Comparison of ENCODE assay signal across 8 cellular contexts in genomic region chr16:85902366-85903155, GRCh38. TPM values are rescaled to one million over a fixed set of nuclear protein-coding genes. Genes with fewer than 3 reads are reported as not detected.
DNase-seq lines count a peak whose midpoint lies in the region; ATAC-seq lines count a peak whose summit lies in the region.

No MANE protein-coding gene starts in this region.

- peaks cover 84 to 86% of the 10 kb centered on the region in 2 donors for H3K36me3 Mint-ChIP-seq in activated naive CD4-positive, alpha-beta T cell treated with anti-CD3 and anti-CD28 coated beads, Interleukin-2, amount 50 U/mL, for 72 hours
- peaks cover 70% of the 10 kb centered on the region for H3K36me3 Mint-ChIP-seq in stimulated activated effector memory CD8-positive, alpha-beta T cell treated with anti-CD3 and anti-CD28 coated beads, Interleukin-12 subunit alpha, Interleukin-12 subunit beta, amount 100 ng/mL, for 72 hours

- H3K27ac Mint-ChIP-seq in activated naive CD4-positive, alpha-beta T cell treated with anti-CD3 and anti-CD28 coated beads, Interleukin-2, amount 50 U/mL, for 72 hours = peak overlapping the region; percentile 92 to 97
- H3K27ac Mint-ChIP-seq in stimulated activated effector memory CD8-positive, alpha-beta T cell treated with anti-CD3 and anti-CD28 coated beads, Interleukin-12 subunit alpha, Interleukin-12 subunit beta, amount 100 ng/mL, for 72 hours = peak overlapping the region; percentile 84

- peaks cover 65% of the 10 kb centered on the region for H3K4me1 Mint-ChIP-seq in stimulated activated effector memory CD8-positive, alpha-beta T cell treated with anti-CD3 and anti-CD28 coated beads, Interleukin-12 subunit alpha, Interleukin-12 subunit beta, amount 100 ng/mL, for 72 hours

- no peaks in the 10 kb centered on the region for H3K9me3 Mint-ChIP-seq in activated naive CD4-positive, alpha-beta T cell treated with anti-CD3 and anti-CD28 coated beads, Interleukin-2, amount 50 U/mL, for 72 hours
- no peaks in the 10 kb centered on the region for H3K9me3 Mint-ChIP-seq in stimulated activated effector memory CD8-positive, alpha-beta T cell treated with anti-CD3 and anti-CD28 coated beads, Interleukin-12 subunit alpha, Interleukin-12 subunit beta, amount 100 ng/mL, for 72 hours

- peak; percentile 53 for DNase-seq in ELF-1 (ENCODE audit: low read depth, low spot score)
- DNase-seq in activated naive CD4-positive, alpha-beta T cell treated with anti-CD3 and anti-CD28 coated beads, Interleukin-2, amount 50 U/mL, for 72 hours (ENCODE audit: low spot score in 2 of 2) = peak; percentile 68 to 73
- peak; percentile 30 to 53 for DNase-seq in stimulated activated effector memory CD8-positive, alpha-beta T cell treated with anti-CD3 and anti-CD28 coated beads, Interleukin-12 subunit alpha, Interleukin-12 subunit beta, amount 100 ng/mL, for 72 hours (ENCODE audit: low spot score in 2 of 2)
- no peak for DNase-seq in NCI-H1417 (lab: John Stamatoyannopoulos, UW)
- DNase-seq in DMS153 (lab: John Stamatoyannopoulos, UW) = no peak
- no peak for DNase-seq in NCI-H774 (lab: John Stamatoyannopoulos, UW)

- peak overlapping the region; percentile 68 for H3K4me3 Mint-ChIP-seq in stimulated activated effector memory CD8-positive, alpha-beta T cell treated with anti-CD3 and anti-CD28 coated beads, Interleukin-12 subunit alpha, Interleukin-12 subunit beta, amount 100 ng/mL, for 72 hours

- no peaks in the 10 kb centered on the region for H3K9me3 ChIP-seq in KOPT-K1 (ENCODE audit: insufficient read depth, low read length, poor library complexity, severe bottlenecking)

- no peaks in the 10 kb centered on the region for H3K36me3 ChIP-seq in KOPT-K1 (ENCODE audit: insufficient read depth, low read length)

- peak; percentile 66 for ATAC-seq in GM21423 (IDR thresholded peaks at IDR 0.05; ENCODE audit: unreplicated experiment)
- ATAC-seq in activated naive CD4-positive, alpha-beta T cell treated with anti-CD3 and anti-CD28 coated beads, Interleukin-2, amount 50 U/mL, for 72 hours = peak; percentile 73 to 74
- ATAC-seq in stimulated activated effector memory CD8-positive, alpha-beta T cell treated with anti-CD3 and anti-CD28 coated beads, Interleukin-12 subunit alpha, Interleukin-12 subunit beta, amount 100 ng/mL, for 72 hours = peak; percentile 75

- H3K27ac ChIP-seq in KOPT-K1 (ENCODE audit: low read depth, low read length, poor library complexity, severe bottlenecking) = peak overlapping the region; percentile 27

RNA-seq across cellular contexts. Expression of gene IRF8, which starts 3.6 kb away (rescaled TPM):
- total RNA-seq in activated naive CD4-positive, alpha-beta T cell treated with anti-CD3 and anti-CD28 coated beads, Interleukin-2, amount 50 U/mL, for 72 hours = 100 to 1,000 TPM; 150 to 184 TPM

Comparison
In these comparisons a context has a peak if more than half of its experiments do, and no peak if none do; other contexts are left out.
1. DNase-seq: peak in ELF-1 (single experiment), activated naive CD4-positive, alpha-beta T cell treated with anti-CD3 and anti-CD28 coated beads, Interleukin-2, amount 50 U/mL, for 72 hours (2 of 2) and stimulated activated effector memory CD8-positive, alpha-beta T cell treated with anti-CD3 and anti-CD28 coated beads, Interleukin-12 subunit alpha, Interleukin-12 subunit beta, amount 100 ng/mL, for 72 hours (2 of 2); none in NCI-H1417 (0 of 3), DMS153 (single experiment) and NCI-H774 (single experiment).
2. Peak in every context shown above with its lines, with median percentiles within 50 percentile points of each other: ATAC-seq.